Comparison of ENCODE assay signal across 8 cellular contexts in genomic region chr1:153919879-153920852, GRCh38. TPM values are rescaled to one million over a fixed set of nuclear protein-coding genes. Genes with fewer than 3 reads are reported as not detected.
DNase-seq lines count a peak whose midpoint lies in the region; ATAC-seq, FAIRE-seq and TF ChIP-seq lines count a peak whose summit lies in the region.

No MANE protein-coding gene starts in this region.

- H3K79me1 ChIP-seq in H1 (ENCODE audit: low read depth, low read length): peaks cover 13% of the 10 kb centered on the region

- H3K4me2 ChIP-seq in H1 (ENCODE audit: insufficient read depth in 1 of 2, low read depth in 2 of 2, low read length in 2 of 2): peak overlapping the region; percentile 94 to 95
- H3K4me2 ChIP-seq in osteoblast (ENCODE audit: insufficient read depth, low read length): peak overlapping the region; percentile 96

- WGBS in H1 (ENCODE audit: extremely low coverage in 1 of 2, insufficient coverage in 1 of 2, insufficient read length in 1 of 2, insufficient replicate concordance in 2 of 2, low coverage in 1 of 2, low lambda C conversion rate in 2 of 2, missing lambda C conversion rate in 1 of 2), 2 experiments: 80% methylated on average over 4 of the region's 4 CpGs; no CpG with 5 or more reads in 1 of the 2 experiments

- H3K23ac ChIP-seq in H1 (ENCODE audit: insufficient read length): no peak overlapping the region

- H3K9ac ChIP-seq in H1 (replicated peaks in 1 of 4; ENCODE audit: extremely low read depth in 1 of 4, low read depth in 3 of 4, low read length in 3 of 4): peak overlapping the region in 1 of 4 experiments; percentile 53; a peak in 1 of 7 replicates

- peaks cover 0 to 8% (median 0%) of the 10 kb centered on the region in 4 experiments; a peak in 4 of 8 replicates for H3K36me3 ChIP-seq in H1 (ENCODE audit: control insufficient read depth in 2 of 4, insufficient read depth in 4 of 4, low read length in 3 of 4)
- H3K36me3 ChIP-seq in osteoblast (ENCODE audit: insufficient read depth, low read length): peaks cover 13% of the 10 kb centered on the region

- H4K20me1 ChIP-seq in H1 (replicated peaks in 1 of 2; ENCODE audit: control insufficient read depth in 1 of 2, insufficient read depth in 2 of 2, low read length in 2 of 2): peaks cover 28 to 30% of the 10 kb centered on the region in 2 experiments
- peaks cover 52% of the 10 kb centered on the region for H4K20me1 ChIP-seq in osteoblast (ENCODE audit: insufficient read depth, low read length)

- H4K5ac ChIP-seq in H1 (ENCODE audit: insufficient read length, low read depth, low read length): no peak overlapping the region

- H3K4me3 ChIP-seq in H1 (ENCODE audit: extremely low read depth in 1 of 4, insufficient read depth in 2 of 4, low read depth in 3 of 4, low read length in 4 of 4): peak overlapping the region; percentile 8 to 100 (median 53); a peak in 5 of 8 replicates
- no peak overlapping the region for H3K4me3 ChIP-seq in osteoblast (ENCODE audit: insufficient read depth, low read length)

- H3K79me2 ChIP-seq in H1 (ENCODE audit: control insufficient read depth in 1 of 2, insufficient read depth in 2 of 2, low read length in 2 of 2) (peaks cover 40 to 69% of the 10 kb centered on the region in 2 experiments), osteoblast (ENCODE audit: insufficient read depth, low read length) (peaks cover 71% of the 10 kb centered on the region)

- ATAC-seq in Right ventricle myocardium superior (ENCODE audit: poor library complexity) (no peak), left ventricle myocardium superior (no peak), HG02763 (IDR thresholded peaks at IDR 0.05; ENCODE audit: unreplicated experiment) (no peak)

- H3K23me2 ChIP-seq in H1 (ENCODE audit: low read depth, low read length): peaks cover 20% of the 10 kb centered on the region

- H2BK12ac ChIP-seq in H1 (ENCODE audit: low read depth, low read length): no peak overlapping the region

- H2BK120ac ChIP-seq in H1 (replicated peaks; ENCODE audit: low read depth, low read length): no peak overlapping the region

- H2BK20ac ChIP-seq in H1 (ENCODE audit: low read length): no peak overlapping the region

- peak; percentile 36; a peak in 3 of 4 replicates for TF ChIP-seq RAD21 in H1 (IDR thresholded peaks at IDR 0.05 in 1 of 2, conservative IDR thresholded peaks at IDR 0.05 in 1 of 2; ENCODE audit: low read depth in 2 of 2, low read length in 2 of 2)

- 0 out of 2 replicates have a peak overlapping the region, but pooled peaks have one; percentile 22 for H3K27ac ChIP-seq in H1 (ENCODE audit: low read depth, low read length)
- no peak overlapping the region for H3K27ac ChIP-seq in osteoblast (ENCODE audit: low read depth, low read length)

- DNase-seq in Right ventricle myocardium superior: peak; percentile 13
- no peak for DNase-seq in left ventricle myocardium superior
- DNase-seq in RPMI8226: peak; percentile 49
- no peak for DNase-seq in H1 (ENCODE audit: low read depth in 1 of 2, low spot score in 2 of 2)
- DNase-seq in osteoblast (ENCODE audit: insufficient read length, low spot score, missing footprints): peak; percentile 70
- no peak for DNase-seq in NCI-H1092 treated with DMSO at 0.1 percent for 48 hours (lab: John Stamatoyannopoulos, UW)
- DNase-seq in NCI-H2196 (lab: John Stamatoyannopoulos, UW; ENCODE audit: unreplicated experiment): no peak

- no peak for TF ChIP-seq POLR2A in H1 (IDR thresholded peaks at IDR 0.05; ENCODE audit: control extremely low read depth in 1 of 2, low read depth in 2 of 2, low read length in 2 of 2)

- H3K18ac ChIP-seq in H1 (ENCODE audit: extremely low read depth, low read length): no peak overlapping the region

- H3K27me3 ChIP-seq in H1 (replicated peaks in 1 of 4; ENCODE audit: control insufficient read depth in 3 of 4, extremely low read depth in 1 of 4, insufficient read depth in 3 of 4, low read length in 3 of 4): no peaks in the 10 kb centered on the region
- no peaks in the 10 kb centered on the region for H3K27me3 ChIP-seq in osteoblast (ENCODE audit: insufficient read depth, low read length)

- H3K56ac ChIP-seq in H1 (replicated peaks; ENCODE audit: insufficient read length, low read depth, low read length): no peak overlapping the region

- FAIRE-seq in H1 (lab: Jason Lieb, UNC): no peak

- intact Hi-C loops in Right ventricle myocardium superior (cut with DNase I) (no loop called here), left ventricle myocardium superior (cut with micrococcal nuclease) (loop anchor here (10.0 kb wide), 1 partner anchor 95 kb away; no protein-coding TSS in a partner anchor)

- no peak overlapping the region for H4K8ac ChIP-seq in H1 (ENCODE audit: extremely low read depth, insufficient read depth, low read length)

- H3K9me3 ChIP-seq in H1 (ENCODE audit: insufficient read depth in 2 of 2, low read depth in 1 of 2, low read length in 1 of 2): no peaks in the 10 kb centered on the region
- H3K9me3 ChIP-seq in osteoblast (ENCODE audit: low read depth, low read length): no peaks in the 10 kb centered on the region

- H2AK5ac ChIP-seq in H1 (ENCODE audit: low read depth, low read length): no peak overlapping the region

- no peak for TF ChIP-seq EP300 in H1 (IDR thresholded peaks at IDR 0.05; ENCODE audit: borderline replicate concordance in 1 of 2, low read depth in 2 of 2, low read length in 2 of 2)

- H3K4ac ChIP-seq in H1 (replicated peaks; ENCODE audit: insufficient read length, low read depth, low read length): no peak overlapping the region

- CTCF ChIA-PET in H1 (lab: Charles Lee; ENCODE audit: partially characterized antibody): interaction anchor here (0.5 to 2.3 kb wide), 15 partner anchors 9 to 409 kb away, joined by 3 to 9 read pairs (median 4); partner anchors contain the start of genes RAB13 and RPS27

- H3K4me1 ChIP-seq in H1 (replicated peaks in 1 of 4; ENCODE audit: control insufficient read depth in 3 of 4, insufficient read depth in 4 of 4, low read length in 3 of 4): peaks cover 6 to 14% (median 11%) of the 10 kb centered on the region in 4 experiments
- H3K4me1 ChIP-seq in osteoblast (ENCODE audit: insufficient read depth, low read length): peaks cover 29% of the 10 kb centered on the region

- no peak overlapping the region for H2BK15ac ChIP-seq in H1 (ENCODE audit: low read length)

- no peak overlapping the region for H2AFZ ChIP-seq in H1 (ENCODE audit: low read length)
- H2AFZ ChIP-seq in osteoblast (ENCODE audit: low read length): no peak overlapping the region

- H2BK5ac ChIP-seq in H1 (ENCODE audit: low read depth, low read length): no peak overlapping the region

- H4K91ac ChIP-seq in H1 (replicated peaks; ENCODE audit: insufficient read length, low read length): no peak overlapping the region

- POLR2A ChIA-PET in H1 (lab: Charles Lee; ENCODE audit: partially characterized antibody): interaction anchor here (0.6 to 7.9 kb wide), 19 partner anchors 8 to 136 kb away, joined by 3 to 73 read pairs (median 4); partner anchors contain the start of genes CREB3L4, DENND4B, RAB13 and RPS27

- TF ChIP-seq CTCF in H1 (IDR thresholded peaks at IDR 0.05; ENCODE audit: control extremely low read depth in 1 of 3, insufficient read depth in 1 of 3, low read depth in 1 of 3, low read length in 3 of 3): peak in 1 of 3 experiments; percentile 30; a peak in 1 of 4 replicates
- TF ChIP-seq CTCF in osteoblast (IDR thresholded peaks at IDR 0.05; ENCODE audit: extremely low read depth, low read depth, low read length): peak; percentile 51

- H3K14ac ChIP-seq in H1 (ENCODE audit: insufficient read length): no peak overlapping the region

RNA-seq across cellular contexts. Expression of gene GATAD2B, which starts 2.6 kb away (rescaled TPM):
- total RNA-seq in Right ventricle myocardium superior (30.1 TPM), left ventricle myocardium superior (34.6 TPM), osteoblast (9.7 and 11.6 TPM in 2 replicates)
- 39.1 and 41.5 TPM in 2 replicates for total RNA-seq in H1 (2021; fragmentation: NEBNext Ultra II Directional; extraction: Animal tissue kit (Norgen Biotek cat#: 25700))
- 8.4 and 9.6 TPM in 2 replicates for polyA plus RNA-seq in H1 (2011; rRNA removed)
- 5.7 TPM for polyA plus RNA-seq in H1 (2011; cell fraction: cytosol; rRNA removed)
- 14.4 TPM for polyA plus RNA-seq in H1 (2011; cell fraction: nucleus; rRNA removed)
- 14.1 to 17.3 TPM (median 15.9 TPM) in 4 replicates for polyA plus RNA-seq in H1 (2012, experiment 1 of 2)
- 5.4 TPM for polyA plus RNA-seq in H1 (2012, experiment 2 of 2)
- 16.3 TPM for polyA plus RNA-seq in H1 (2013, experiment 1 of 2)
- polyA plus RNA-seq in H1 (2013, experiment 2 of 2): 15.3 TPM
- 15.4 and 21.1 TPM in 2 replicates for polyA minus RNA-seq in H1 (2011; rRNA and poly(A)+ RNA removed)
- polyA minus RNA-seq in H1 (2011; cell fraction: cytosol; rRNA and poly(A)+ RNA removed): 28.8 TPM
- 11.3 TPM for polyA minus RNA-seq in H1 (2011; cell fraction: nucleus; rRNA and poly(A)+ RNA removed)

RNA-seq across cellular contexts. Expression of gene DENND4B, which starts 26.4 kb away (rescaled TPM):
- total RNA-seq in Right ventricle myocardium superior (45.5 TPM), left ventricle myocardium superior (51.7 TPM), osteoblast (26.8 and 27.5 TPM in 2 replicates)
- total RNA-seq in H1 (2021; fragmentation: NEBNext Ultra II Directional; extraction: Animal tissue kit (Norgen Biotek cat#: 25700)): 61.1 and 62.8 TPM in 2 replicates
- 45.6 and 80.8 TPM in 2 replicates for polyA plus RNA-seq in H1 (2011; rRNA removed)
- 43.8 TPM for polyA plus RNA-seq in H1 (2011; cell fraction: cytosol; rRNA removed)
- polyA plus RNA-seq in H1 (2011; cell fraction: nucleus; rRNA removed): 447 TPM
- polyA plus RNA-seq in H1 (2012, experiment 1 of 2): 46.8 to 78.5 TPM (median 62.4 TPM) in 4 replicates
- 37.6 TPM for polyA plus RNA-seq in H1 (2012, experiment 2 of 2)
- 32.7 TPM for polyA plus RNA-seq in H1 (2013, experiment 1 of 2)
- 29.6 TPM for polyA plus RNA-seq in H1 (2013, experiment 2 of 2)
- polyA minus RNA-seq in H1 (2011; rRNA and poly(A)+ RNA removed): 38.0 and 44.4 TPM in 2 replicates
- 42.5 TPM for polyA minus RNA-seq in H1 (2011; cell fraction: cytosol; rRNA and poly(A)+ RNA removed)
- 138 TPM for polyA minus RNA-seq in H1 (2011; cell fraction: nucleus; rRNA and poly(A)+ RNA removed)

RNA-seq across cellular contexts. Expression of gene CRTC2, which starts 38.2 kb away (rescaled TPM):
- total RNA-seq in Right ventricle myocardium superior: 20.8 TPM
- total RNA-seq in left ventricle myocardium superior: 21.2 TPM
- 28.6 and 33.7 TPM in 2 replicates for total RNA-seq in H1 (2021; fragmentation: NEBNext Ultra II Directional; extraction: Animal tissue kit (Norgen Biotek cat#: 25700))
- 34.3 and 38.8 TPM in 2 replicates for polyA plus RNA-seq in H1 (2011; rRNA removed)
- 22.6 TPM for polyA plus RNA-seq in H1 (2011; cell fraction: cytosol; rRNA removed)
- polyA plus RNA-seq in H1 (2011; cell fraction: nucleus; rRNA removed): 101 TPM
- 31.4 to 36.7 TPM (median 34.1 TPM) in 4 replicates for polyA plus RNA-seq in H1 (2012, experiment 1 of 2)
- polyA plus RNA-seq in H1 (2012, experiment 2 of 2): 31.5 TPM
- 29.7 TPM for polyA plus RNA-seq in H1 (2013, experiment 1 of 2)
- polyA plus RNA-seq in H1 (2013, experiment 2 of 2): 24.9 TPM
- 18.6 and 26.3 TPM in 2 replicates for polyA minus RNA-seq in H1 (2011; rRNA and poly(A)+ RNA removed)
- polyA minus RNA-seq in H1 (2011; cell fraction: cytosol; rRNA and poly(A)+ RNA removed): 19.1 TPM
- 25.6 TPM for polyA minus RNA-seq in H1 (2011; cell fraction: nucleus; rRNA and poly(A)+ RNA removed)
- 4.7 and 6.8 TPM in 2 replicates for total RNA-seq in osteoblast

RNA-seq across cellular contexts. Expression of gene SLC39A1, which starts 43.2 kb away (rescaled TPM):
- total RNA-seq in Right ventricle myocardium superior (46.9 TPM), left ventricle myocardium superior (45.8 TPM), osteoblast (96.3 and 99.0 TPM in 2 replicates)
- 238 and 244 TPM in 2 replicates for total RNA-seq in H1 (2021; fragmentation: NEBNext Ultra II Directional; extraction: Animal tissue kit (Norgen Biotek cat#: 25700))
- polyA plus RNA-seq in H1 (2011; rRNA removed): 318 and 337 TPM in 2 replicates
- 249 TPM for polyA plus RNA-seq in H1 (2011; cell fraction: cytosol; rRNA removed)
- 206 TPM for polyA plus RNA-seq in H1 (2011; cell fraction: nucleus; rRNA removed)
- 250 to 308 TPM (median 302 TPM) in 4 replicates for polyA plus RNA-seq in H1 (2012, experiment 1 of 2)
- 383 TPM for polyA plus RNA-seq in H1 (2012, experiment 2 of 2)
- polyA plus RNA-seq in H1 (2013, experiment 1 of 2): 302 TPM
- 352 TPM for polyA plus RNA-seq in H1 (2013, experiment 2 of 2)
- 189 and 240 TPM in 2 replicates for polyA minus RNA-seq in H1 (2011; rRNA and poly(A)+ RNA removed)
- 126 TPM for polyA minus RNA-seq in H1 (2011; cell fraction: cytosol; rRNA and poly(A)+ RNA removed)
- 94.0 TPM for polyA minus RNA-seq in H1 (2011; cell fraction: nucleus; rRNA and poly(A)+ RNA removed)

RNA-seq across cellular contexts. Expression of gene CREB3L4, which starts 47.5 kb away (rescaled TPM):
- total RNA-seq in Right ventricle myocardium superior (4.1 TPM), left ventricle myocardium superior (5.0 TPM), osteoblast (7.2 and 8.8 TPM in 2 replicates)
- 34.4 and 37.2 TPM in 2 replicates for total RNA-seq in H1 (2021; fragmentation: NEBNext Ultra II Directional; extraction: Animal tissue kit (Norgen Biotek cat#: 25700))
- 50.2 and 54.0 TPM in 2 replicates for polyA plus RNA-seq in H1 (2011; rRNA removed)
- 57.3 TPM for polyA plus RNA-seq in H1 (2011; cell fraction: cytosol; rRNA removed)
- 103 TPM for polyA plus RNA-seq in H1 (2011; cell fraction: nucleus; rRNA removed)
- polyA plus RNA-seq in H1 (2012, experiment 1 of 2): 41.0 to 47.4 TPM (median 45.7 TPM) in 4 replicates
- 52.5 TPM for polyA plus RNA-seq in H1 (2012, experiment 2 of 2)
- polyA plus RNA-seq in H1 (2013, experiment 1 of 2): 35.5 TPM
- polyA plus RNA-seq in H1 (2013, experiment 2 of 2): 33.0 TPM
- polyA minus RNA-seq in H1 (2011; rRNA and poly(A)+ RNA removed): 69.0 and 69.5 TPM in 2 replicates
- polyA minus RNA-seq in H1 (2011; cell fraction: cytosol; rRNA and poly(A)+ RNA removed): 24.7 TPM
- polyA minus RNA-seq in H1 (2011; cell fraction: nucleus; rRNA and poly(A)+ RNA removed): 36.2 TPM

Comparison
In these comparisons a context has a peak if more than half of its experiments do, and no peak if none do; other contexts are left out.
1. DNase-seq: peak in Right ventricle myocardium superior (single experiment), RPMI8226 (single experiment) and osteoblast (single experiment); none in left ventricle myocardium superior (single experiment), H1 (0 of 2), NCI-H1092 treated with DMSO at 0.1 percent for 48 hours (single experiment) and NCI-H2196 (single experiment).